2 cellular contexts compared by ENCODE assay signal in the genomic region with DNA sequence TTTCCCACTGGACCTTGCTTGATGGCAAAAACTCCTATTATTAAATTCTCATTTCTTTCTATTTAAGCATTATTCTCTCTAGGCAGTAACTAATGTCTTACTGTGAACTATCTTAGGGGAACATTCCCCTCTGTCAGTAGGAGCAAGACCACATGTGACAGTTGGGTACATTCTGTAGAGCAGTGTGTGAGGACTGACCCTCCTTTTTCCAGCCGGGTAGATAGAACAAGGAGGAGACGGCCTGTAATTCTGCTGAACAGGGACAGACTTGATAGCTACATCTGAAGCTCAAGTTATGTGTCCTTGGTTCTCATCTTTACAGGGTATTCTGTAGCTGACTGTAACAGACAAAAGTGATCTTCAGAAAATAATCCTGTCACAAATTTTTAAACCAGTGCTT.
TF ChIP-seq lines count a peak whose summit lies in the region.

No MANE protein-coding gene starts in this region.

TF ChIP-seq in GM12878, 131 proteins besides CTCF, POLR2A, EP300 and RAD21:
- TF ChIP-seq, protein P1, sequence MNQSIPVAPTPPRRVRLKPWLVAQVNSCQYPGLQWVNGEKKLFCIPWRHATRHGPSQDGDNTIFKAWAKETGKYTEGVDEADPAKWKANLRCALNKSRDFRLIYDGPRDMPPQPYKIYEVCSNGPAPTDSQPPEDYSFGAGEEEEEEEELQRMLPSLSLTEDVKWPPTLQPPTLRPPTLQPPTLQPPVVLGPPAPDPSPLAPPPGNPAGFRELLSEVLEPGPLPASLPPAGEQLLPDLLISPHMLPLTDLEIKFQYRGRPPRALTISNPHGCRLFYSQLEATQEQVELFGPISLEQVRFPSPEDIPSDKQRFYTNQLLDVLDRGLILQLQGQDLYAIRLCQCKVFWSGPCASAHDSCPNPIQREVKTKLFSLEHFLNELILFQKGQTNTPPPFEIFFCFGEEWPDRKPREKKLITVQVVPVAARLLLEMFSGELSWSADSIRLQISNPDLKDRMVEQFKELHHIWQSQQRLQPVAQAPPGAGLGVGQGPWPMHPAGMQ (IDR thresholded peaks at IDR 0.05; ENCODE audit: borderline replicate concordance): no peak
- no peak for TF ChIP-seq SREBF2 (IDR thresholded peaks at IDR 0.05; ENCODE audit: low read length)

TF ChIP-seq in HepG2, 621 proteins besides CTCF, POLR2A, EP300 and RAD21:
- TF ChIP-seq, protein P2, sequence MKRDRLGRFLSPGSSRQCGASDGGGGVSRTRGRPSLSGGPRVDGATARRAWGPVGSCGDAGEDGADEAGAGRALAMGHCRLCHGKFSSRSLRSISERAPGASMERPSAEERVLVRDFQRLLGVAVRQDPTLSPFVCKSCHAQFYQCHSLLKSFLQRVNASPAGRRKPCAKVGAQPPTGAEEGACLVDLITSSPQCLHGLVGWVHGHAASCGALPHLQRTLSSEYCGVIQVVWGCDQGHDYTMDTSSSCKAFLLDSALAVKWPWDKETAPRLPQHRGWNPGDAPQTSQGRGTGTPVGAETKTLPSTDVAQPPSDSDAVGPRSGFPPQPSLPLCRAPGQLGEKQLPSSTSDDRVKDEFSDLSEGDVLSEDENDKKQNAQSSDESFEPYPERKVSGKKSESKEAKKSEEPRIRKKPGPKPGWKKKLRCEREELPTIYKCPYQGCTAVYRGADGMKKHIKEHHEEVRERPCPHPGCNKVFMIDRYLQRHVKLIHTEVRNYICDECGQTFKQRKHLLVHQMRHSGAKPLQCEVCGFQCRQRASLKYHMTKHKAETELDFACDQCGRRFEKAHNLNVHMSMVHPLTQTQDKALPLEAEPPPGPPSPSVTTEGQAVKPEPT (CRISPR knock-in tag; IDR thresholded peaks at IDR 0.05; ENCODE audit: low read depth): no peak
- TF ChIP-seq ZSCAN20 (CRISPR knock-in tag; IDR thresholded peaks at IDR 0.05; ENCODE audit: borderline replicate concordance) (no peak), ZZZ3 (CRISPR knock-in tag; IDR thresholded peaks at IDR 0.05; ENCODE audit: borderline replicate concordance) (no peak), ZNF598 (CRISPR knock-in tag; IDR thresholded peaks at IDR 0.05; ENCODE audit: borderline replicate concordance) (no peak), EED (CRISPR knock-in tag; IDR thresholded peaks at IDR 0.05) (no peak), ZBTB8A (CRISPR knock-in tag; IDR thresholded peaks at IDR 0.05; ENCODE audit: borderline replicate concordance, low read depth) (no peak)
